9 cellular contexts compared by ENCODE assay signal in the genomic region with DNA sequence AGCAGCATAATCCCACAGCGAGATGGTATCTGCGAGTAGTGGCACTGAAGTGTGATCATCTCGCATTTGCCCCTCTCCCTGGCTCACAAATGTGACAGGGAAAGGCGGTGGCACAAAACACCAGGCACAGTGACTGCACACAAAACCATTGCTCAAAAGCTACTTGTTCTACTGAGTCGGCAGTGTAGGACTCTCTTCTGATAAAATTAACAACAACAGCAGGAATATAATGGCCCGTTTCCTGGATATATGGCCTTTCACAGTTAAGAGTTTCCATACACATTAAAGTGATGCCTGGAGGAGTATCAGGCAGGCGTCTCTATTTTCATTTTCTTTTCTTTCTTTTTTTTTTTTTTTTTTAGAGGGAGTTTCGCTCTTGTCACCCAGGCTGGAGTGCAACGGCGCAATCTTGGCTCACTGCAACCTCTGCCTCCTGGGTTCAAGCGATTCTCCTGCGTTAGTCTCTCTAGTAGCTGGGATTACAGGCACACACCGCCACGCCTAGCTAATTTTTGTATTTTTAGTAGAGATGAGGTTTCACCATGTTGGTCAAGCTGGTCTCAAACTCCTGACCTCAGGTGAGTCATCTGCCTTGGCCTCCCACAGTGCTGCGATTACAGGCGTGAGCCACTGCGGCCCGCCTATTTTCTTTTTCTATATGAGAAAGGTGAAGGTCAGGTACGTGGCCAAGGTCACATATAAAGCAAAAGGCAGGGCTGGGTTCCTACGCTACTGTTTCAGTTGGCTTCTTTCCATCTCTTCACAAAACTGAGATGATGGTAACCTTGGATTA.
A peak's percentile ranks its signal among the peaks of the same experiment; 100 is the strongest.
DNase-seq lines count a peak whose midpoint lies in the region; ATAC-seq and TF ChIP-seq lines count a peak whose summit lies in the region.
"Had no signal": no experiment of that assay in that cellular context is flagged by ENCODE, and none has a peak within 500 bp of the region (broad histone marks: within the 10 kb centered on the region; RNA-seq: fewer than 3 reads in every experiment).

No MANE protein-coding gene starts in this region.

- peak; percentile 43 for ATAC-seq in GM19035 (IDR thresholded peaks at IDR 0.05; ENCODE audit: unreplicated experiment)
- ATAC-seq in stimulated activated naive B cell treated with anti-CD40 and anti-IgM and Interleukin-4, amounts not matched to agents 10 μg/mL and 1 μg/mL and 100 μg/mL, for 72 hours (replicated peaks) = no peak
- ATAC-seq: activated T-cell treated with anti-CD3 and anti-CD28 coated beads, Interleukin-2, amount 50 U/mL, for 72 hours had no signal

- no peaks in the 10 kb centered on the region for H3K27me3 ChIP-seq in right atrium auricular region

- no peak overlapping the region for H3K27ac ChIP-seq in right atrium auricular region

- H3K27ac Mint-ChIP-seq in stimulated activated naive B cell treated with anti-CD40 and anti-IgM and Interleukin-4, amounts not matched to agents 10 μg/mL and 1 μg/mL and 100 μg/mL, for 72 hours = peak overlapping the region; percentile 73
- H3K27ac Mint-ChIP-seq: activated T-cell treated with anti-CD3 and anti-CD28 coated beads, Interleukin-2, amount 50 U/mL, for 72 hours had no signal

- H3K4me1 ChIP-seq in right atrium auricular region = peaks cover 0 to 29% of the 10 kb centered on the region in 2 donors

- no peaks in the 10 kb centered on the region for H3K27me3 Mint-ChIP-seq in stimulated activated naive B cell treated with anti-CD40 and anti-IgM and Interleukin-4, amounts not matched to agents 10 μg/mL and 1 μg/mL and 100 μg/mL, for 72 hours

- TF ChIP-seq CTCF in choroid plexus epithelial cell (conservative IDR thresholded peaks at IDR 0.05; ENCODE audit: low read depth, low read length) (no peak), right atrium auricular region (IDR thresholded peaks at IDR 0.05) (no peak)

- H3K4me3 ChIP-seq in choroid plexus epithelial cell (ENCODE audit: low read depth, low read length) = no peak overlapping the region
- H3K4me3 ChIP-seq in right atrium auricular region = no peak overlapping the region

- no peaks in the 10 kb centered on the region for H3K9me3 Mint-ChIP-seq in stimulated activated naive B cell treated with anti-CD40 and anti-IgM and Interleukin-4, amounts not matched to agents 10 μg/mL and 1 μg/mL and 100 μg/mL, for 72 hours
- H3K9me3 Mint-ChIP-seq: activated T-cell treated with anti-CD3 and anti-CD28 coated beads, Interleukin-2, amount 50 U/mL, for 72 hours had no signal

- peaks cover 44 to 78% of the 10 kb centered on the region in 2 donors for H3K4me1 Mint-ChIP-seq in stimulated activated naive B cell treated with anti-CD40 and anti-IgM and Interleukin-4, amounts not matched to agents 10 μg/mL and 1 μg/mL and 100 μg/mL, for 72 hours

- H3K9me3 ChIP-seq in right atrium auricular region = no peaks in the 10 kb centered on the region

- H3K4me3 Mint-ChIP-seq in stimulated activated naive B cell treated with anti-CD40 and anti-IgM and Interleukin-4, amounts not matched to agents 10 μg/mL and 1 μg/mL and 100 μg/mL, for 72 hours = no peak overlapping the region
- H3K4me3 Mint-ChIP-seq: activated T-cell treated with anti-CD3 and anti-CD28 coated beads, Interleukin-2, amount 50 U/mL, for 72 hours had no signal

- no peaks in the 10 kb centered on the region for H3K36me3 ChIP-seq in right atrium auricular region

- DNase-seq in HK-2 (ENCODE audit: unreplicated experiment) (peak; percentile 65), choroid plexus epithelial cell (ENCODE audit: low read depth) (peak; percentile 60), cerebellar cortex (ENCODE audit: low spot score) (no peak), NCI-H2171 treated with DMSO at 0.1 percent for 48 hours (lab: John Stamatoyannopoulos, UW) (no peak), right atrium auricular region (ENCODE audit: low spot score) (no peak)
- DNase-seq in stimulated activated naive B cell treated with anti-CD40 and anti-IgM and Interleukin-4, amounts not matched to agents 10 μg/mL and 1 μg/mL and 100 μg/mL, for 72 hours = no peak
- DNase-seq: DND-41 had no signal

- H3K36me3 Mint-ChIP-seq in stimulated activated naive B cell treated with anti-CD40 and anti-IgM and Interleukin-4, amounts not matched to agents 10 μg/mL and 1 μg/mL and 100 μg/mL, for 72 hours = peaks cover 13 to 29% of the 10 kb centered on the region in 2 donors

Comparison
In these comparisons a context has a peak if more than half of its experiments do, and no peak if none do; other contexts are left out.
1. DNase-seq: peak in HK-2 (single experiment) and choroid plexus epithelial cell (single experiment); none in stimulated activated naive B cell treated with anti-CD40 and anti-IgM and Interleukin-4, amounts not matched to agents 10 μg/mL and 1 μg/mL and 100 μg/mL, for 72 hours (single experiment), cerebellar cortex (single experiment), NCI-H2171 treated with DMSO at 0.1 percent for 48 hours (single experiment) and right atrium auricular region (single experiment).